Comparison of ENCODE assay signal across 8 cellular contexts in genomic region chr1:209601809-209602657, GRCh38. TPM values are rescaled to one million over a fixed set of nuclear protein-coding genes. Genes with fewer than 3 reads are reported as not detected.
DNase-seq lines count a peak whose midpoint lies in the region; ATAC-seq and TF ChIP-seq lines count a peak whose summit lies in the region.

No MANE protein-coding gene starts in this region.

- H3K4me2 ChIP-seq in mesenchymal stem cell (ENCODE audit: low read length, poor library complexity, severe bottlenecking), result no peak overlapping the region

- no peak overlapping the region for H2BK15ac ChIP-seq in mesenchymal stem cell (ENCODE audit: low read depth, poor library complexity, severe bottlenecking)

- TF ChIP-seq CTCF in GM13977 (IDR thresholded peaks at IDR 0.05; ENCODE audit: extremely low read depth, insufficient read depth, missing control alignments) (peak; percentile 58), LNCAP (IDR thresholded peaks at IDR 0.05) (peak; percentile 81), upper lobe of right lung (IDR thresholded peaks at IDR 0.05) (peak; percentile 69)

- peaks cover 18 to 33% of the 10 kb centered on the region in 2 donors for H3K27me3 Mint-ChIP-seq in effector memory CD8-positive, alpha-beta T cell

- H3K27ac ChIP-seq in mesenchymal stem cell (ENCODE audit: low read length, poor library complexity, severe bottlenecking) (no peak overlapping the region), upper lobe of right lung (no peak overlapping the region)

- H3K27me3 ChIP-seq in mesenchymal stem cell (ENCODE audit: control insufficient read depth in 1 of 2, insufficient read depth in 1 of 2, low read length in 2 of 2) (peaks cover 0 to 52% of the 10 kb centered on the region in 2 experiments), upper lobe of right lung (no peaks in the 10 kb centered on the region)

- H2AFZ ChIP-seq in mesenchymal stem cell (ENCODE audit: low read depth, low read length), result no peak overlapping the region

- no peak overlapping the region for H3K4me3 Mint-ChIP-seq in effector memory CD8-positive, alpha-beta T cell

- H3K14ac ChIP-seq in mesenchymal stem cell (ENCODE audit: low read length in 2 of 2), result no peak overlapping the region

- ATAC-seq in effector memory CD8-positive, alpha-beta T cell (replicated peaks), result peak; percentile 55
- ATAC-seq in upper lobe of right lung (peak; percentile 91), HG02852 (IDR thresholded peaks at IDR 0.05; ENCODE audit: unreplicated experiment) (no peak)

- no peak overlapping the region for H2AK5ac ChIP-seq in mesenchymal stem cell (ENCODE audit: low read length, severe bottlenecking)

- no peak overlapping the region for H3K9ac ChIP-seq in mesenchymal stem cell (ENCODE audit: low read length)

- H3K4me1 ChIP-seq in mesenchymal stem cell (ENCODE audit: control insufficient read depth, insufficient read depth, low read depth, low read length) (no peaks in the 10 kb centered on the region), upper lobe of right lung (no peaks in the 10 kb centered on the region)

- H3K9me3 ChIP-seq in mesenchymal stem cell (ENCODE audit: control insufficient read depth, low read length), result no peaks in the 10 kb centered on the region
- no peaks in the 10 kb centered on the region for H3K9me3 ChIP-seq in upper lobe of right lung

- DNase-seq in AML-193 (lab: John Stamatoyannopoulos, UW) (peak; percentile 37 to 51), GM13977 (ENCODE audit: low spot score) (no peak), T1000 (lab: John Stamatoyannopoulos, UW) (peak; percentile 32), mesenchymal stem cell (peak; percentile 67), upper lobe of right lung (no peak)
- no peak for DNase-seq in effector memory CD8-positive, alpha-beta T cell

- H3K27ac Mint-ChIP-seq in effector memory CD8-positive, alpha-beta T cell, result no peak overlapping the region

- H3K79me1 ChIP-seq in mesenchymal stem cell (replicated peaks; ENCODE audit: low read length, poor library complexity, severe bottlenecking), result no peaks in the 10 kb centered on the region

- H3K4me1 Mint-ChIP-seq in effector memory CD8-positive, alpha-beta T cell (ENCODE audit: low read depth in 2 of 2), result no peaks in the 10 kb centered on the region

- no peak overlapping the region for H4K91ac ChIP-seq in mesenchymal stem cell (ENCODE audit: low read length)

- no peak overlapping the region for H2BK12ac ChIP-seq in mesenchymal stem cell (ENCODE audit: low read length in 2 of 2)

- H2BK5ac ChIP-seq in mesenchymal stem cell (ENCODE audit: low read depth, low read length, poor library complexity, severe bottlenecking), result no peak overlapping the region

- peak overlapping the region; percentile 12 for H4K8ac ChIP-seq in mesenchymal stem cell (ENCODE audit: low read length)

- H3K23ac ChIP-seq in mesenchymal stem cell (ENCODE audit: low read length in 2 of 2), result no peak overlapping the region

- H3K18ac ChIP-seq in mesenchymal stem cell (ENCODE audit: low read depth in 1 of 2, low read length in 2 of 2), result no peak overlapping the region

- intact Hi-C loops in upper lobe of right lung (cut with DNase I), result no loop called here

- in situ Hi-C loops in GM13977 (cut with MboI; ENCODE audit: low pct_unique_long_range_greater_than_20kb, low sequenced_read_pairs, unreplicated experiment), result no loop called here

- no peaks in the 10 kb centered on the region for H3K36me3 Mint-ChIP-seq in effector memory CD8-positive, alpha-beta T cell (ENCODE audit: insufficient read depth)

- peaks cover 0 to 12% of the 10 kb centered on the region in 2 experiments for H3K36me3 ChIP-seq in mesenchymal stem cell (ENCODE audit: control insufficient read depth in 1 of 2, insufficient read depth in 2 of 2, low read depth in 1 of 2, low read length in 2 of 2)
- no peaks in the 10 kb centered on the region for H3K36me3 ChIP-seq in upper lobe of right lung

- no peak overlapping the region for H2BK120ac ChIP-seq in mesenchymal stem cell (ENCODE audit: low read depth, low read length)

- no peak overlapping the region for H3K4me3 ChIP-seq in mesenchymal stem cell (ENCODE audit: insufficient read depth in 1 of 2, low read depth in 1 of 2, low read length in 2 of 2)
- no peak overlapping the region for H3K4me3 ChIP-seq in upper lobe of right lung

- WGBS in mesenchymal stem cell, result 58% methylated on average over 6 of the region's 6 CpGs

- H3K9me3 Mint-ChIP-seq in effector memory CD8-positive, alpha-beta T cell, result no peaks in the 10 kb centered on the region

- H3K4ac ChIP-seq in mesenchymal stem cell (ENCODE audit: low read depth in 1 of 2, low read length in 2 of 2), result no peak overlapping the region

RNA-seq across cellular contexts. Expression of gene CAMK1G, which starts 18.5 kb away (rescaled TPM):
- polyA plus RNA-seq in mesenchymal stem cell (2013, experiment 1 of 2), result 12.0 TPM
- 12.0 TPM for polyA plus RNA-seq in mesenchymal stem cell (2013, experiment 2 of 2)
- 1.4 TPM for total RNA-seq in upper lobe of right lung

RNA-seq across cellular contexts. Expression of gene LAMB3, which starts 50.2 kb away (rescaled TPM):
- 8.7 TPM for polyA plus RNA-seq in mesenchymal stem cell (2013, experiment 1 of 2)
- 8.5 TPM for polyA plus RNA-seq in mesenchymal stem cell (2013, experiment 2 of 2)
- total RNA-seq in upper lobe of right lung, result 83.3 TPM

Comparison
In these comparisons a context has a peak if more than half of its experiments do, and no peak if none do; other contexts are left out.
1. DNase-seq: peak in AML-193 (2 of 2), T1000 (single experiment) and mesenchymal stem cell (single experiment); none in GM13977 (single experiment), effector memory CD8-positive, alpha-beta T cell (0 of 3) and upper lobe of right lung (single experiment).
2. Peak in every context shown above with its lines, with median percentiles within 50 percentile points of each other: CTCF ChIP-seq.